In genomic region chr1:10623391-10624145, GRCh38 we compare ENCODE assay signal across 20 cellular contexts.
DNase-seq lines count a peak whose midpoint lies in the region; ATAC-seq and TF ChIP-seq lines count a peak whose summit lies in the region.
"Had no signal": no experiment of that assay in that cellular context is flagged by ENCODE, and none has a peak within 500 bp of the region (broad histone marks: within the 10 kb centered on the region; RNA-seq: fewer than 3 reads in every experiment).

No MANE protein-coding gene starts in this region.

- intact Hi-C loops in CD14-positive monocyte (cut with micrococcal nuclease) = no loop called here

- no peaks in the 10 kb centered on the region for H3K27me3 ChIP-seq in suprapubic skin
- H3K27me3 ChIP-seq: SJCRH30 had no signal

- no peaks in the 10 kb centered on the region for H3K9me3 Mint-ChIP-seq in CD14-positive monocyte
- H3K9me3 Mint-ChIP-seq: GM23338 had no signal

- ATAC-seq in HG02588 (IDR thresholded peaks at IDR 0.05; ENCODE audit: unreplicated experiment) = no peak
- ATAC-seq: GM23338, PC-3 had no signal

- POLR2A ChIA-PET in HEK293 (lab: Yijun Ruan, JAX) = no interaction called here

- H3K36me3 Mint-ChIP-seq in CD14-positive monocyte = peaks cover 40 to 61% of the 10 kb centered on the region in 2 donors

- DNase-seq in CD14-positive monocyte (ENCODE audit: low spot score) (peak; percentile 25), islet precursor cell (peak; percentile 32), suprapubic skin (ENCODE audit: low spot score in 2 of 2) (peak; percentile 36 to 50), NCI-H510A treated with DMSO at 0.1 percent for 48 hours (lab: John Stamatoyannopoulos, UW) (no peak), HCEC 1CT (no peak)
- DNase-seq: ACHN, C1 segment of cervical spinal cord, DMS79, MV-4-11, NCI-H1417 treated with DMSO at 0.1 percent for 48 hours, NCI-H1930, NCI-H226, NCI-H524 treated with DMSO at 0.1 percent for 48 hours, PC-3, RPMI8226, SJCRH30 had no signal

- H3K4me1 ChIP-seq in HEK293 (ENCODE audit: control insufficient read depth, insufficient read depth, low read length) (no peaks in the 10 kb centered on the region), suprapubic skin (peaks cover 3% of the 10 kb centered on the region)
- H3K4me1 ChIP-seq: SJCRH30 had no signal

- CTCF ChIA-PET in HEK293 (lab: Yijun Ruan, JAX) = interaction anchor here (0.5 kb wide), 1 partner anchor 574 kb away, joined by 4 read pairs; no protein-coding TSS in a partner anchor

- no peaks in the 10 kb centered on the region for H3K4me1 Mint-ChIP-seq in CD14-positive monocyte
- H3K4me1 Mint-ChIP-seq: GM23338 had no signal

- TF ChIP-seq CTCF in CD14-positive monocyte (IDR thresholded peaks at IDR 0.05) = no peak
- no peak for TF ChIP-seq CTCF in HEK293 (tag by site-specific recombination; IDR thresholded peaks at IDR 0.05)
- TF ChIP-seq CTCF in suprapubic skin (IDR thresholded peaks at IDR 0.05) = no peak

- no peak for TF ChIP-seq POLR2A in suprapubic skin (IDR thresholded peaks at IDR 0.05)

- H3K27ac Mint-ChIP-seq in CD14-positive monocyte = peak overlapping the region in 1 of 7 donors; percentile 48
- H3K27ac Mint-ChIP-seq: GM23338 had no signal

- no peak for TF ChIP-seq EP300 in suprapubic skin (IDR thresholded peaks at IDR 0.05)

- 95% methylated on average over 21 of the region's 21 CpGs for WGBS in suprapubic skin

- peaks cover 0 to 5% (median 2%) of the 10 kb centered on the region in 3 donors for H3K27me3 Mint-ChIP-seq in CD14-positive monocyte (ENCODE audit: low read depth in 3 of 3)

- H3K27ac ChIP-seq in HEK293 (ENCODE audit: extremely low read depth, low read depth, low read length) (no peak overlapping the region), suprapubic skin (no peak overlapping the region)
- H3K27ac ChIP-seq: KMS-11, SJCRH30 had no signal

- H3K9me3 ChIP-seq in HEK293 (ENCODE audit: control insufficient read depth, insufficient read depth, low read depth, low read length) = no peaks in the 10 kb centered on the region
- no peaks in the 10 kb centered on the region for H3K9me3 ChIP-seq in suprapubic skin
- H3K9me3 ChIP-seq: SJCRH30 had no signal

- H3K36me3 ChIP-seq in HEK293 (ENCODE audit: control insufficient read depth in 2 of 2, insufficient read depth in 1 of 2, low read length in 2 of 2) (peaks cover 0 to 28% of the 10 kb centered on the region in 2 experiments; a peak in 1 of 3 replicates), suprapubic skin (peaks cover 36% of the 10 kb centered on the region)
- H3K36me3 ChIP-seq: SJCRH30 had no signal

- H3K4me3 Mint-ChIP-seq in CD14-positive monocyte = no peak overlapping the region
- H3K4me3 Mint-ChIP-seq: GM23338 had no signal

- no peak overlapping the region for H3K4me3 ChIP-seq in HEK293 (ENCODE audit: low read depth, low read length)
- no peak overlapping the region for H3K4me3 ChIP-seq in suprapubic skin
- H3K4me3 ChIP-seq: GM23338, SJCRH30 had no signal

TF ChIP-seq in HEK293, 187 proteins besides CTCF, POLR2A, EP300 and RAD21:
- peak; percentile 52; the same call in 1 of the 2 replicates for TF ChIP-seq SCRT2 (tag by site-specific recombination; IDR thresholded peaks at IDR 0.05)
- no peak for TF ChIP-seq TSHZ1 (tag by site-specific recombination; IDR thresholded peaks at IDR 0.05; ENCODE audit: borderline replicate concordance)

Comparison
In these comparisons a context has a peak if more than half of its experiments do, and no peak if none do; other contexts are left out.
1. DNase-seq: peak in CD14-positive monocyte (single experiment), islet precursor cell (single experiment) and suprapubic skin (2 of 2); none in NCI-H510A treated with DMSO at 0.1 percent for 48 hours (single experiment) and HCEC 1CT (single experiment).